In the genomic region with DNA sequence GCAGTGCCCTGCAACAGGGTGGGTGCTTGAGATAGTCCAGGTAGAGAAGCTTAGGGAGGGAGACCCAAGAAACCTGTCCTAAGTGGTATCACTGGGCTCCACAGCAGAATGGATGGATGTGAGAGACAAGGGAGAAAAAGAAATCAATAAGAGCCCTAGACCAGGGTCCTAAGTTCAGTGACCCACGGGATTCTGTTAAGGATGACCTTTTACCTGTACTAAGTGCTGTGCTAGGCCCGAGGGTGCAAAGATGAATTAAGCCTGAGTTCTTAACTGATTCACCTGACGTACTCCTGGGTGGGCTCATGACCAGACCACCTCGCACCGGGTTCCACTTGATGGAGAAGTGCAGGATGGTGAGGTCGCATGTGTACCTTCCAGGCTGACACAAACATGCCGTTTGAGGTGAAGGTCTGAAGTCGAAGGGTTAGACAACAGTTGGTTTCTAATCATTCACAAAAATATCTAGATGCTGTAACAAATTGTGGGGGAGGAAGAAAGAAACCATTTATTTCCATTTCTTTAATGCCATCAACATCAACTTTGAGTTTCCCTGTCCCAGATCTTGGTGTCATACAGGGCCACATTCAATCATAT, we compare ENCODE assay signal across 24 cellular contexts.
DNase-seq lines count a peak whose midpoint lies in the region; ATAC-seq, FAIRE-seq and TF ChIP-seq lines count a peak whose summit lies in the region.
"Had no signal": no experiment of that assay in that cellular context is flagged by ENCODE, and none has a peak within 500 bp of the region (broad histone marks: within the 10 kb centered on the region; RNA-seq: fewer than 3 reads in every experiment).

No MANE protein-coding gene starts in this region.

- WGBS in liver, result 39% methylated on average over 8 of the region's 8 CpGs
- WGBS in HepG2 (ENCODE audit: low lambda C conversion rate), result 4% methylated on average over 8 of the region's 8 CpGs

- H3K36me3 ChIP-seq in liver (ENCODE audit: control insufficient read depth in 4 of 4, insufficient read depth in 3 of 4, low read depth in 1 of 4, low read length in 3 of 4) (no peaks in the 10 kb centered on the region), HepG2 (replicated peaks in 1 of 2; ENCODE audit: control insufficient read depth in 1 of 2, insufficient read depth in 2 of 2, low read length in 2 of 2) (no peaks in the 10 kb centered on the region), bronchial epithelial cell (ENCODE audit: control insufficient read depth, insufficient read depth, low read length) (no peaks in the 10 kb centered on the region), neural progenitor cell (no peaks in the 10 kb centered on the region)
- H3K36me3 ChIP-seq: BLaER1 treated with 17β-estradiol and CSF1 and Interleukin-3, amounts not matched to agents 10 nM and 100 nM had no signal

- H3K4me3 Mint-ChIP-seq in neural progenitor cell, result no peak overlapping the region
- no peak overlapping the region for H3K4me3 Mint-ChIP-seq in activated naive CD4-positive, alpha-beta T cell treated with anti-CD3 and anti-CD28 coated beads for 36 hours
- H3K4me3 Mint-ChIP-seq: B cell; CD4-positive, alpha-beta T cell; CD8-positive, alpha-beta T cell had no signal

- no peaks in the 10 kb centered on the region for H4K20me1 ChIP-seq in HepG2 (ENCODE audit: insufficient read depth, low read length)
- H4K20me1 ChIP-seq in neural progenitor cell (ENCODE audit: low read depth), result no peaks in the 10 kb centered on the region
- H4K20me1 ChIP-seq: BLaER1 treated with 17β-estradiol and CSF1 and Interleukin-3, amounts not matched to agents 10 nM and 100 nM had no signal

- H3K27me3 ChIP-seq in liver (ENCODE audit: control insufficient read depth in 4 of 4, insufficient read depth in 4 of 4, low read length in 3 of 4) (no peaks in the 10 kb centered on the region), HepG2 (ENCODE audit: control insufficient read depth in 1 of 2, insufficient read depth in 2 of 2, low read length in 2 of 2) (0 out of 5 replicates have a peak, but pooled peaks cover 0 to 4% of the 10 kb centered on the region in 2 experiments), bronchial epithelial cell (ENCODE audit: control insufficient read depth, insufficient read depth, low read length) (no peaks in the 10 kb centered on the region), neural progenitor cell (peaks cover 6% of the 10 kb centered on the region)
- H3K27me3 ChIP-seq: BLaER1 treated with 17β-estradiol and CSF1 and Interleukin-3, amounts not matched to agents 10 nM and 100 nM had no signal

- CTCF ChIA-PET in HepG2 (lab: Yijun Ruan, JAX; ENCODE audit: low intra/inter-chr PET ratio, low total read pairs), result no interaction called here
- CTCF ChIA-PET in activated naive CD4-positive, alpha-beta T cell treated with anti-CD3 and anti-CD28 coated beads for 36 hours (lab: Charles Lee), result no interaction called here

- TF ChIP-seq EP300 in HepG2 (IDR thresholded peaks at IDR 0.05; ENCODE audit: low read depth in 2 of 2, low read length in 2 of 2) (no peak), HepG2 (CRISPR knock-in tag; IDR thresholded peaks at IDR 0.05; ENCODE audit: borderline replicate concordance) (no peak)

- H3K79me2 ChIP-seq in HepG2 (ENCODE audit: insufficient read depth, low read length), result no peaks in the 10 kb centered on the region
- no peaks in the 10 kb centered on the region for H3K79me2 ChIP-seq in neural progenitor cell (ENCODE audit: low read depth)

- no peak for ATAC-seq in HepG2
- peak; percentile 91 for ATAC-seq in left lobe of liver
- ATAC-seq: A549; CD8-positive, alpha-beta T cell; GM12878 had no signal

- H3K27me3 Mint-ChIP-seq in neural progenitor cell (ENCODE audit: insufficient read depth, low read depth), result peaks cover 8% of the 10 kb centered on the region
- H3K27me3 Mint-ChIP-seq in activated naive CD4-positive, alpha-beta T cell treated with anti-CD3 and anti-CD28 coated beads for 36 hours (ENCODE audit: low read depth), result peaks cover 4% of the 10 kb centered on the region

- H3K4me1 Mint-ChIP-seq in neural progenitor cell, result no peaks in the 10 kb centered on the region
- H3K4me1 Mint-ChIP-seq in activated naive CD4-positive, alpha-beta T cell treated with anti-CD3 and anti-CD28 coated beads for 36 hours (ENCODE audit: low read depth), result no peaks in the 10 kb centered on the region

- no peak for FAIRE-seq in HepG2 (lab: Jason Lieb, UNC)
- FAIRE-seq in bronchial epithelial cell (lab: Jason Lieb, UNC), result peak; percentile 60
- FAIRE-seq: A549, D721Med, G401.6, GM12878, GM12892, GM18507 had no signal

- no peaks in the 10 kb centered on the region for H3F3A ChIP-seq in neural progenitor cell (ENCODE audit: low read depth)

- H2AFZ ChIP-seq in HepG2 (ENCODE audit: low read length) (no peak overlapping the region), neural progenitor cell (replicated peaks) (no peak overlapping the region)

- no peak overlapping the region for H3K27ac ChIP-seq in liver (ENCODE audit: low read depth in 1 of 2, low read length in 2 of 2)
- H3K27ac ChIP-seq in HepG2 (ENCODE audit: extremely low read length, insufficient read depth, low read length), result no peak overlapping the region
- no peak overlapping the region for H3K27ac ChIP-seq in neural progenitor cell
- H3K27ac ChIP-seq: 22Rv1; A549; BLaER1 treated with 17β-estradiol and CSF1 and Interleukin-3, amounts not matched to agents 10 nM and 100 nM; C4-2B had no signal

- POLR2A ChIA-PET in HepG2 (lab: Yijun Ruan, JAX), result no interaction called here

- no peaks in the 10 kb centered on the region for H3K36me3 Mint-ChIP-seq in neural progenitor cell
- H3K36me3 Mint-ChIP-seq in activated naive CD4-positive, alpha-beta T cell treated with anti-CD3 and anti-CD28 coated beads for 36 hours (ENCODE audit: low read depth), result no peaks in the 10 kb centered on the region
- H3K36me3 Mint-ChIP-seq: CD8-positive, alpha-beta T cell had no signal

- H3K4me3 ChIP-seq in liver (ENCODE audit: low read depth in 1 of 3, low read length in 3 of 3) (no peak overlapping the region), HepG2 (replicated peaks in 1 of 3; ENCODE audit: insufficient read depth in 1 of 3, low read depth in 2 of 3, low read length in 3 of 3) (no peak overlapping the region), bronchial epithelial cell (ENCODE audit: low read depth, low read length) (no peak overlapping the region), neural progenitor cell (no peak overlapping the region)
- H3K4me3 ChIP-seq: A549; BLaER1 treated with 17β-estradiol and CSF1 and Interleukin-3, amounts not matched to agents 10 nM and 100 nM; GM12878 had no signal

- intact Hi-C loops in HepG2 (cut with micrococcal nuclease; ENCODE audit: unreplicated experiment), result no loop called here
- intact Hi-C loops in activated naive CD4-positive, alpha-beta T cell treated with anti-CD3 and anti-CD28 coated beads for 36 hours (cut with micrococcal nuclease), result no loop called here

- DNase-seq in HepG2 (ENCODE audit: low spot score) (no peak), bronchial epithelial cell (ENCODE audit: low read depth) (no peak), left lobe of liver (ENCODE audit: low spot score) (peak; percentile 55), neural progenitor cell (ENCODE audit: low spot score) (no peak), ecto neural progenitor cell (ENCODE audit: low spot score) (no peak), GDM1 (lab: John Stamatoyannopoulos, UW) (no peak)
- no peak for DNase-seq in activated naive CD4-positive, alpha-beta T cell treated with anti-CD3 and anti-CD28 coated beads for 36 hours
- DNase-seq: AML-193; Caco-2; Calu3; CD4-positive, alpha-beta T cell; CD8-positive, alpha-beta T cell; DMS79 treated with DMSO at 0.1 percent for 48 hours had no signal

- H3K9me3 Mint-ChIP-seq in neural progenitor cell, result no peaks in the 10 kb centered on the region
- no peaks in the 10 kb centered on the region for H3K9me3 Mint-ChIP-seq in activated naive CD4-positive, alpha-beta T cell treated with anti-CD3 and anti-CD28 coated beads for 36 hours
- H3K9me3 Mint-ChIP-seq: CD4-positive, alpha-beta T cell; CD8-positive, alpha-beta T cell had no signal

- BruUV-seq in HepG2 (replicated peaks; lab: Mats Ljungman, UMichigan), result no TSS peak

- TF ChIP-seq RAD21 in liver (IDR thresholded peaks at IDR 0.05) (peak in 1 of 2 donors; percentile 33), HepG2 (CRISPR knock-in tag; IDR thresholded peaks at IDR 0.05) (no peak)

- H3K9ac ChIP-seq in liver (ENCODE audit: low read depth in 1 of 2, low read length in 2 of 2) (no peak overlapping the region), HepG2 (ENCODE audit: insufficient read depth, low read depth, low read length) (no peak overlapping the region), neural progenitor cell (no peak overlapping the region)
- H3K9ac ChIP-seq: BLaER1 treated with 17β-estradiol and CSF1 and Interleukin-3, amounts not matched to agents 10 nM and 100 nM had no signal

- H3K9me3 ChIP-seq in liver (ENCODE audit: control insufficient read depth in 4 of 4, low read length in 3 of 4) (no peaks in the 10 kb centered on the region), HepG2 (ENCODE audit: low read length) (no peaks in the 10 kb centered on the region), neural progenitor cell (ENCODE audit: low read depth) (no peaks in the 10 kb centered on the region)
- H3K9me3 ChIP-seq: A549, Caco-2 had no signal

- H3K4me2 ChIP-seq in HepG2 (ENCODE audit: low read depth, low read length) (no peak overlapping the region), neural progenitor cell (no peak overlapping the region)
- H3K4me2 ChIP-seq: A549; BLaER1 treated with 17β-estradiol and CSF1 and Interleukin-3, amounts not matched to agents 10 nM and 100 nM had no signal

- TF ChIP-seq CTCF in liver (IDR thresholded peaks at IDR 0.05; ENCODE audit: low read depth, low read length, missing input control), result no peak
- TF ChIP-seq CTCF in HepG2 (CRISPR knock-in tag; IDR thresholded peaks at IDR 0.05), result no peak
- no peak for TF ChIP-seq CTCF in bronchial epithelial cell (IDR thresholded peaks at IDR 0.05; ENCODE audit: insufficient read depth, low read length, severe bottlenecking)
- no peak for TF ChIP-seq CTCF in neural progenitor cell (IDR thresholded peaks at IDR 0.05)

- H3K4me1 ChIP-seq in liver (ENCODE audit: control insufficient read depth in 4 of 4, insufficient read depth in 4 of 4, low read length in 3 of 4), result peaks cover 1 to 16% (median 8%) of the 10 kb centered on the region in 4 donors
- no peaks in the 10 kb centered on the region for H3K4me1 ChIP-seq in HepG2 (ENCODE audit: insufficient read depth, low read length)
- H3K4me1 ChIP-seq in neural progenitor cell, result no peaks in the 10 kb centered on the region
- H3K4me1 ChIP-seq: A549; BLaER1 treated with 17β-estradiol and CSF1 and Interleukin-3, amounts not matched to agents 10 nM and 100 nM; Caco-2 had no signal

- in situ Hi-C loops in HepG2 (cut with HindIII; ENCODE audit: extremely low pct_ligation_motif_present, low pct_unique_long_range_greater_than_20kb), result loop anchor here (25.0 kb wide), 1 partner anchor 341 kb away; no protein-coding TSS in a partner anchor

- H3K27ac Mint-ChIP-seq in neural progenitor cell, result peak overlapping the region; percentile 51
- H3K27ac Mint-ChIP-seq in activated naive CD4-positive, alpha-beta T cell treated with anti-CD3 and anti-CD28 coated beads for 36 hours, result no peak overlapping the region
- H3K27ac Mint-ChIP-seq: B cell; CD4-positive, alpha-beta T cell; CD8-positive, alpha-beta T cell had no signal

- TF ChIP-seq POLR2A in HepG2 (IDR thresholded peaks at IDR 0.05; ENCODE audit: insufficient read depth in 1 of 2, low read depth in 2 of 2, low read length in 2 of 2), result no peak

TF ChIP-seq in HepG2, 621 proteins besides CTCF, POLR2A, EP300 and RAD21 (continues in another document):
- TF ChIP-seq ZSCAN22 (CRISPR knock-in tag; IDR thresholded peaks at IDR 0.05), result no peak
